In the genomic region with DNA sequence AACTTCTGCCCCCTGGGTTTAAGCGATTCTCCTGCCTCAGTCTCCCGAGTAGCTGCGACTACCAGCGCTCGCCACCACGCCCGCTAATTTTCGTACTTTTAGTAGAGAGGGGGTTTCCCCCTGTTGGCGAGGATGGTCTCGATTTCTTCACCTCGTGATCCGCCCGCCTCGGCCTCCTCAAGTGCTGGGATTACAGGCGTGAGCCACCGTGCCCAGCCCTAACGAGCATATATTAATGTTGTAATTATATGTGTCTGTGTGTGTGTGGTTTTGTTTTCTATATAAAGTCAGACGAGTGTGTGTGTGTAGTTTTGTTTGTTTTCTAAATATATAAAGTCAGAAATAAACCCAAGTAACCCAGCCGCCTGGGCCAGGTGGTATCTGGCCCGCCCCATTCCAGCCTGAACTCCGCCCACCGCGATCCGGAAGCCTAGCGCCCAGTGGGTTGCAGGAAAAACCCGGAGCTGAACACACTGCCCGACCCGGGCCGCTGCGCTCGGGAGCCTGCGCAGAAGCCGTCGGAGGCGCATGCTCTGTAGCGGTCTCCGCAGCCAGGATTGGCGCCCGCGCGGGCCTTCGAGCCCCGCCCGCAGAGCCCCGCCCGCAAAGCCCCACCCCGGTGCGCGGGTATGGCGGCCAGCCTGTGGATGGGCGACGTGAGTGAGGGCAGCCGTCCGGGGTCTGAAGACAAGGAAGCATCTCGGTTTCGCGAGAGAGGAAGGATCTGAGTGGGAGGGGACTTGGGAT, we compare ENCODE assay signal across 1 cellular context.
TF ChIP-seq lines count a peak whose summit lies in the region.

A gene (plus strand): TSS at position 604 of the 747 bp plus-strand sequence. CDS start 26 bp downstream, at position 630.

TF ChIP-seq in HepG2, 621 proteins besides CTCF, POLR2A, EP300 and RAD21 (continued from another document and continues in another):
- TF ChIP-seq, protein P1, sequence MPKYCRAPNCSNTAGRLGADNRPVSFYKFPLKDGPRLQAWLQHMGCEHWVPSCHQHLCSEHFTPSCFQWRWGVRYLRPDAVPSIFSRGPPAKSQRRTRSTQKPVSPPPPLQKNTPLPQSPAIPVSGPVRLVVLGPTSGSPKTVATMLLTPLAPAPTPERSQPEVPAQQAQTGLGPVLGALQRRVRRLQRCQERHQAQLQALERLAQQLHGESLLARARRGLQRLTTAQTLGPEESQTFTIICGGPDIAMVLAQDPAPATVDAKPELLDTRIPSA (CRISPR knock-in tag; IDR thresholded peaks at IDR 0.05; ENCODE audit: borderline replicate concordance), result no peak
- TF ChIP-seq ZNF367 (CRISPR knock-in tag; IDR thresholded peaks at IDR 0.05; ENCODE audit: borderline replicate concordance), result no peak; the same call in 1 of the 2 replicates
- no peak; the same call in 1 of the 2 replicates for TF ChIP-seq ZC3H13 (CRISPR knock-in tag; IDR thresholded peaks at IDR 0.05)
- TF ChIP-seq ZNF777 (CRISPR knock-in tag; IDR thresholded peaks at IDR 0.05), result peak; percentile 91
- TF ChIP-seq NR2F2 (IDR thresholded peaks at IDR 0.05; ENCODE audit: borderline replicate concordance, low read depth), result no peak; the same call in 1 of the 2 replicates
- TF ChIP-seq ZNF121 (CRISPR knock-in tag; IDR thresholded peaks at IDR 0.05), result no peak
- TF ChIP-seq, protein P2, sequence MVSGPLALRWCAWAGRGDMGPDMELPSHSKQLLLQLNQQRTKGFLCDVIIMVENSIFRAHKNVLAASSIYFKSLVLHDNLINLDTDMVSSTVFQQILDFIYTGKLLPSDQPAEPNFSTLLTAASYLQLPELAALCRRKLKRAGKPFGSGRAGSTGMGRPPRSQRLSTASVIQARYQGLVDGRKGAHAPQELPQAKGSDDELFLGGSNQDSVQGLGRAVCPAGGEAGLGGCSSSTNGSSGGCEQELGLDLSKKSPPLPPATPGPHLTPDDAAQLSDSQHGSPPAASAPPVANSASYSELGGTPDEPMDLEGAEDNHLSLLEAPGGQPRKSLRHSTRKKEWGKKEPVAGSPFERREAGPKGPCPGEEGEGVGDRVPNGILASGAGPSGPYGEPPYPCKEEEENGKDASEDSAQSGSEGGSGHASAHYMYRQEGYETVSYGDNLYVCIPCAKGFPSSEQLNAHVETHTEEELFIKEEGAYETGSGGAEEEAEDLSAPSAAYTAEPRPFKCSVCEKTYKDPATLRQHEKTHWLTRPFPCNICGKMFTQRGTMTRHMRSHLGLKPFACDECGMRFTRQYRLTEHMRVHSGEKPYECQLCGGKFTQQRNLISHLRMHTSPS (CRISPR knock-in tag; IDR thresholded peaks at IDR 0.05; ENCODE audit: low read depth), result no peak
- TF ChIP-seq KDM6A (CRISPR knock-in tag; IDR thresholded peaks at IDR 0.05; ENCODE audit: low read depth), result no peak
- TF ChIP-seq, protein P3, sequence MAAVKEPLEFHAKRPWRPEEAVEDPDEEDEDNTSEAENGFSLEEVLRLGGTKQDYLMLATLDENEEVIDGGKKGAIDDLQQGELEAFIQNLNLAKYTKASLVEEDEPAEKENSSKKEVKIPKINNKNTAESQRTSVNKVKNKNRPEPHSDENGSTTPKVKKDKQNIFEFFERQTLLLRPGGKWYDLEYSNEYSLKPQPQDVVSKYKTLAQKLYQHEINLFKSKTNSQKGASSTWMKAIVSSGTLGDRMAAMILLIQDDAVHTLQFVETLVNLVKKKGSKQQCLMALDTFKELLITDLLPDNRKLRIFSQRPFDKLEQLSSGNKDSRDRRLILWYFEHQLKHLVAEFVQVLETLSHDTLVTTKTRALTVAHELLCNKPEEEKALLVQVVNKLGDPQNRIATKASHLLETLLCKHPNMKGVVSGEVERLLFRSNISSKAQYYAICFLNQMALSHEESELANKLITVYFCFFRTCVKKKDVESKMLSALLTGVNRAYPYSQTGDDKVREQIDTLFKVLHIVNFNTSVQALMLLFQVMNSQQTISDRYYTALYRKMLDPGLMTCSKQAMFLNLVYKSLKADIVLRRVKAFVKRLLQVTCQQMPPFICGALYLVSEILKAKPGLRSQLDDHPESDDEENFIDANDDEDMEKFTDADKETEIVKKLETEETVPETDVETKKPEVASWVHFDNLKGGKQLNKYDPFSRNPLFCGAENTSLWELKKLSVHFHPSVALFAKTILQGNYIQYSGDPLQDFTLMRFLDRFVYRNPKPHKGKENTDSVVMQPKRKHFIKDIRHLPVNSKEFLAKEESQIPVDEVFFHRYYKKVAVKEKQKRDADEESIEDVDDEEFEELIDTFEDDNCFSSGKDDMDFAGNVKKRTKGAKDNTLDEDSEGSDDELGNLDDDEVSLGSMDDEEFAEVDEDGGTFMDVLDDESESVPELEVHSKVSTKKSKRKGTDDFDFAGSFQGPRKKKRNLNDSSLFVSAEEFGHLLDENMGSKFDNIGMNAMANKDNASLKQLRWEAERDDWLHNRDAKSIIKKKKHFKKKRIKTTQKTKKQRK (IDR thresholded peaks at IDR 0.05; ENCODE audit: low read length), result no peak
- TF ChIP-seq ARNT2 (CRISPR knock-in tag; IDR thresholded peaks at IDR 0.05; ENCODE audit: low read depth), result peak; percentile 75
- TF ChIP-seq SALL1 (CRISPR knock-in tag; IDR thresholded peaks at IDR 0.05), result peak; percentile 68
- TF ChIP-seq RBM22 (optimal IDR thresholded peaks at IDR 0.05; ENCODE audit: low read length), result no peak
- TF ChIP-seq ZNF672 (CRISPR knock-in tag; IDR thresholded peaks at IDR 0.05), result no peak
- TF ChIP-seq ZNF878 (CRISPR knock-in tag; IDR thresholded peaks at IDR 0.05), result no peak; the same call in 1 of the 2 replicates
- no peak for TF ChIP-seq TOE1 (CRISPR knock-in tag; IDR thresholded peaks at IDR 0.05)
- no peak for TF ChIP-seq NFE2L2 (IDR thresholded peaks at IDR 0.05; ENCODE audit: low read length)
- TF ChIP-seq TGIF2 (CRISPR knock-in tag; IDR thresholded peaks at IDR 0.05), result no peak
- no peak for TF ChIP-seq IKZF1 (IDR thresholded peaks at IDR 0.05)
- TF ChIP-seq, protein P4, sequence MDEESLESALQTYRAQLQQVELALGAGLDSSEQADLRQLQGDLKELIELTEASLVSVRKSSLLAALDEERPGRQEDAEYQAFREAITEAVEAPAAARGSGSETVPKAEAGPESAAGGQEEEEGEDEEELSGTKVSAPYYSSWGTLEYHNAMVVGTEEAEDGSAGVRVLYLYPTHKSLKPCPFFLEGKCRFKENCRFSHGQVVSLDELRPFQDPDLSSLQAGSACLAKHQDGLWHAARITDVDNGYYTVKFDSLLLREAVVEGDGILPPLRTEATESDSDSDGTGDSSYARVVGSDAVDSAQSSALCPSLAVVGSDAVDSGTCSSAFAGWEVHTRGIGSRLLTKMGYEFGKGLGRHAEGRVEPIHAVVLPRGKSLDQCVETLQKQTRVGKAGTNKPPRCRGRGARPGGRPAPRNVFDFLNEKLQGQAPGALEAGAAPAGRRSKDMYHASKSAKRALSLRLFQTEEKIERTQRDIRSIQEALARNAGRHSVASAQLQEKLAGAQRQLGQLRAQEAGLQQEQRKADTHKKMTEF (CRISPR knock-in tag; IDR thresholded peaks at IDR 0.05), result peak; percentile 88
- TF ChIP-seq, protein P5, sequence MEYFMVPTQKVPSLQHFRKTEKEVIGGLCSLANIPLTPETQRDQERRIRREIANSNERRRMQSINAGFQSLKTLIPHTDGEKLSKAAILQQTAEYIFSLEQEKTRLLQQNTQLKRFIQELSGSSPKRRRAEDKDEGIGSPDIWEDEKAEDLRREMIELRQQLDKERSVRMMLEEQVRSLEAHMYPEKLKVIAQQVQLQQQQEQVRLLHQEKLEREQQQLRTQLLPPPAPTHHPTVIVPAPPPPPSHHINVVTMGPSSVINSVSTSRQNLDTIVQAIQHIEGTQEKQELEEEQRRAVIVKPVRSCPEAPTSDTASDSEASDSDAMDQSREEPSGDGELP (IDR thresholded peaks at IDR 0.05; ENCODE audit: borderline replicate concordance, low read depth), result peak; percentile 73; the same call in 1 of the 2 replicates
- peak; percentile 99 for TF ChIP-seq XRCC5 (optimal IDR thresholded peaks at IDR 0.05; ENCODE audit: low read length)
- TF ChIP-seq ZNF10 (CRISPR knock-in tag; IDR thresholded peaks at IDR 0.05; ENCODE audit: borderline replicate concordance, low read depth), result no peak
- peak; percentile 75 for TF ChIP-seq RXRB (CRISPR knock-in tag; IDR thresholded peaks at IDR 0.05; ENCODE audit: borderline replicate concordance)
- TF ChIP-seq, protein P6, sequence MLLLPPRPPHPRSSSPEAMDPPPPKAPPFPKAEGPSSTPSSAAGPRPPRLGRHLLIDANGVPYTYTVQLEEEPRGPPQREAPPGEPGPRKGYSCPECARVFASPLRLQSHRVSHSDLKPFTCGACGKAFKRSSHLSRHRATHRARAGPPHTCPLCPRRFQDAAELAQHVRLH (CRISPR knock-in tag; IDR thresholded peaks at IDR 0.05; ENCODE audit: borderline replicate concordance, low read depth), result peak; percentile 62
- TF ChIP-seq, protein P7, sequence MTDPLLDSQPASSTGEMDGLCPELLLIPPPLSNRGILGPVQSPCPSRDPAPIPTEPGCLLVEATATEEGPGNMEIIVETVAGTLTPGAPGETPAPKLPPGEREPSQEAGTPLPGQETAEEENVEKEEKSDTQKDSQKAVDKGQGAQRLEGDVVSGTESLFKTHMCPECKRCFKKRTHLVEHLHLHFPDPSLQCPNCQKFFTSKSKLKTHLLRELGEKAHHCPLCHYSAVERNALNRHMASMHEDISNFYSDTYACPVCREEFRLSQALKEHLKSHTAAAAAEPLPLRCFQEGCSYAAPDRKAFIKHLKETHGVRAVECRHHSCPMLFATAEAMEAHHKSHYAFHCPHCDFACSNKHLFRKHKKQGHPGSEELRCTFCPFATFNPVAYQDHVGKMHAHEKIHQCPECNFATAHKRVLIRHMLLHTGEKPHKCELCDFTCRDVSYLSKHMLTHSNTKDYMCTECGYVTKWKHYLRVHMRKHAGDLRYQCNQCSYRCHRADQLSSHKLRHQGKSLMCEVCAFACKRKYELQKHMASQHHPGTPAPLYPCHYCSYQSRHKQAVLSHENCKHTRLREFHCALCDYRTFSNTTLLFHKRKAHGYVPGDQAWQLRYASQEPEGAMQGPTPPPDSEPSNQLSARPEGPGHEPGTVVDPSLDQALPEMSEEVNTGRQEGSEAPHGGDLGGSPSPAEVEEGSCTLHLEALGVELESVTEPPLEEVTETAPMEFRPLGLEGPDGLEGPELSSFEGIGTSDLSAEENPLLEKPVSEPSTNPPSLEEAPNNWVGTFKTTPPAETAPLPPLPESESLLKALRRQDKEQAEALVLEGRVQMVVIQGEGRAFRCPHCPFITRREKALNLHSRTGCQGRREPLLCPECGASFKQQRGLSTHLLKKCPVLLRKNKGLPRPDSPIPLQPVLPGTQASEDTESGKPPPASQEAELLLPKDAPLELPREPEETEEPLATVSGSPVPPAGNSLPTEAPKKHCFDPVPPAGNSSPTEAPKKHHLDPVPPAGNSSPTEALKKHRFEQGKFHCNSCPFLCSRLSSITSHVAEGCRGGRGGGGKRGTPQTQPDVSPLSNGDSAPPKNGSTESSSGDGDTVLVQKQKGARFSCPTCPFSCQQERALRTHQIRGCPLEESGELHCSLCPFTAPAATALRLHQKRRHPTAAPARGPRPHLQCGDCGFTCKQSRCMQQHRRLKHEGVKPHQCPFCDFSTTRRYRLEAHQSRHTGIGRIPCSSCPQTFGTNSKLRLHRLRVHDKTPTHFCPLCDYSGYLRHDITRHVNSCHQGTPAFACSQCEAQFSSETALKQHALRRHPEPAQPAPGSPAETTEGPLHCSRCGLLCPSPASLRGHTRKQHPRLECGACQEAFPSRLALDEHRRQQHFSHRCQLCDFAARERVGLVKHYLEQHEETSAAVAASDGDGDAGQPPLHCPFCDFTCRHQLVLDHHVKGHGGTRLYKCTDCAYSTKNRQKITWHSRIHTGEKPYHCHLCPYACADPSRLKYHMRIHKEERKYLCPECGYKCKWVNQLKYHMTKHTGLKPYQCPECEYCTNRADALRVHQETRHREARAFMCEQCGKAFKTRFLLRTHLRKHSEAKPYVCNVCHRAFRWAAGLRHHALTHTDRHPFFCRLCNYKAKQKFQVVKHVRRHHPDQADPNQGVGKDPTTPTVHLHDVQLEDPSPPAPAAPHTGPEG (CRISPR knock-in tag; IDR thresholded peaks at IDR 0.05), result peak; percentile 92
- TF ChIP-seq, protein P8, sequence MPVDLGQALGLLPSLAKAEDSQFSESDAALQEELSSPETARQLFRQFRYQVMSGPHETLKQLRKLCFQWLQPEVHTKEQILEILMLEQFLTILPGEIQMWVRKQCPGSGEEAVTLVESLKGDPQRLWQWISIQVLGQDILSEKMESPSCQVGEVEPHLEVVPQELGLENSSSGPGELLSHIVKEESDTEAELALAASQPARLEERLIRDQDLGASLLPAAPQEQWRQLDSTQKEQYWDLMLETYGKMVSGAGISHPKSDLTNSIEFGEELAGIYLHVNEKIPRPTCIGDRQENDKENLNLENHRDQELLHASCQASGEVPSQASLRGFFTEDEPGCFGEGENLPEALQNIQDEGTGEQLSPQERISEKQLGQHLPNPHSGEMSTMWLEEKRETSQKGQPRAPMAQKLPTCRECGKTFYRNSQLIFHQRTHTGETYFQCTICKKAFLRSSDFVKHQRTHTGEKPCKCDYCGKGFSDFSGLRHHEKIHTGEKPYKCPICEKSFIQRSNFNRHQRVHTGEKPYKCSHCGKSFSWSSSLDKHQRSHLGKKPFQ (CRISPR knock-in tag; IDR thresholded peaks at IDR 0.05; ENCODE audit: insufficient replicate concordance), result peak; percentile 90
- TF ChIP-seq, protein P9, sequence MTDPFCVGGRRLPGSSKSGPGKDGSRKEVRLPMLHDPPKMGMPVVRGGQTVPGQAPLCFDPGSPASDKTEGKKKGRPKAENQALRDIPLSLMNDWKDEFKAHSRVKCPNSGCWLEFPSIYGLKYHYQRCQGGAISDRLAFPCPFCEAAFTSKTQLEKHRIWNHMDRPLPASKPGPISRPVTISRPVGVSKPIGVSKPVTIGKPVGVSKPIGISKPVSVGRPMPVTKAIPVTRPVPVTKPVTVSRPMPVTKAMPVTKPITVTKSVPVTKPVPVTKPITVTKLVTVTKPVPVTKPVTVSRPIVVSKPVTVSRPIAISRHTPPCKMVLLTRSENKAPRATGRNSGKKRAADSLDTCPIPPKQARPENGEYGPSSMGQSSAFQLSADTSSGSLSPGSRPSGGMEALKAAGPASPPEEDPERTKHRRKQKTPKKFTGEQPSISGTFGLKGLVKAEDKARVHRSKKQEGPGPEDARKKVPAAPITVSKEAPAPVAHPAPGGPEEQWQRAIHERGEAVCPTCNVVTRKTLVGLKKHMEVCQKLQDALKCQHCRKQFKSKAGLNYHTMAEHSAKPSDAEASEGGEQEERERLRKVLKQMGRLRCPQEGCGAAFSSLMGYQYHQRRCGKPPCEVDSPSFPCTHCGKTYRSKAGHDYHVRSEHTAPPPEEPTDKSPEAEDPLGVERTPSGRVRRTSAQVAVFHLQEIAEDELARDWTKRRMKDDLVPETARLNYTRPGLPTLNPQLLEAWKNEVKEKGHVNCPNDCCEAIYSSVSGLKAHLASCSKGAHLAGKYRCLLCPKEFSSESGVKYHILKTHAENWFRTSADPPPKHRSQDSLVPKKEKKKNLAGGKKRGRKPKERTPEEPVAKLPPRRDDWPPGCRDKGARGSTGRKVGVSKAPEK (CRISPR knock-in tag; IDR thresholded peaks at IDR 0.05; ENCODE audit: borderline replicate concordance), result no peak
- TF ChIP-seq, protein P10, sequence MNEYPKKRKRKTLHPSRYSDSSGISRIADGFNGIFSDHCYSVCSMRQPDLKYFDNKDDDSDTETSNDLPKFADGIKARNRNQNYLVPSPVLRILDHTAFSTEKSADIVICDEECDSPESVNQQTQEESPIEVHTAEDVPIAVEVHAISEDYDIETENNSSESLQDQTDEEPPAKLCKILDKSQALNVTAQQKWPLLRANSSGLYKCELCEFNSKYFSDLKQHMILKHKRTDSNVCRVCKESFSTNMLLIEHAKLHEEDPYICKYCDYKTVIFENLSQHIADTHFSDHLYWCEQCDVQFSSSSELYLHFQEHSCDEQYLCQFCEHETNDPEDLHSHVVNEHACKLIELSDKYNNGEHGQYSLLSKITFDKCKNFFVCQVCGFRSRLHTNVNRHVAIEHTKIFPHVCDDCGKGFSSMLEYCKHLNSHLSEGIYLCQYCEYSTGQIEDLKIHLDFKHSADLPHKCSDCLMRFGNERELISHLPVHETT (CRISPR knock-in tag; conservative IDR thresholded peaks at IDR 0.05), result no peak
